15 cellular contexts compared by ENCODE assay signal in the genomic region with DNA sequence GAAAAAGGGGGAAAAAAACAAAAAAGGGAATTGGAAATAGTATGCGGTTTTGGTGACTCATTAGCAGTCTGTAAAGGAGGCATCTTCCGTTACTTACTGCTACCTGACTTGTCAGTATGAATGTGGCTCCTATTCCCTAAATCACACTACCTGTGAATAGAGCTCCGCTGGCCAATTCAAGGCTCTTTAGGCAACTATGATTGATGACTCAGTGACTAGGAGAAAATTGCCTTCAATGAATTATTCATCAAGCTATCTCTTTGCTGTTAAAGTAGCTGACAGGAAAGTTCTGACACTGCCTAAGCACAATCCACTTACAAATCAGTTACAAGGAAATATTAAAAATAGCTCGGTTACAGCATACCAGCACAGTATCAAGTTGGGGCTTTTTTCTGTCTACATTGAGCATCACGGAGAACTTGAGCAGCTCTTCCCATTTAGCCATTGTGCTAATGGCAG.
DNase-seq lines count a peak whose midpoint lies in the region; ATAC-seq, FAIRE-seq and TF ChIP-seq lines count a peak whose summit lies in the region.
"Had no signal": no experiment of that assay in that cellular context is flagged by ENCODE, and none has a peak within 500 bp of the region (broad histone marks: within the 10 kb centered on the region; RNA-seq: fewer than 3 reads in every experiment).

No MANE protein-coding gene starts in this region.

- TF ChIP-seq CTCF in OCI-LY3 (IDR thresholded peaks at IDR 0.05; ENCODE audit: low read depth, low read length), result no peak
- no peak for TF ChIP-seq CTCF in glutamatergic neuron (IDR thresholded peaks at IDR 0.05; ENCODE audit: partially characterized antibody, unreplicated experiment)
- no peak for TF ChIP-seq CTCF in D721Med (IDR thresholded peaks at IDR 0.05; ENCODE audit: insufficient read depth, missing control alignments)

- DNase-seq in GM23248 (peak; percentile 20), NCI-H1417 (lab: John Stamatoyannopoulos, UW) (peak; percentile 98 to 100 (median 99)), kidney glomerular epithelial cell (lab: John Stamatoyannopoulos, UW) (peak; percentile 6), glutamatergic neuron (no peak), G401 (ENCODE audit: low spot score) (no peak), D721Med (ENCODE audit: insufficient read length, low spot score) (no peak)
- DNase-seq: activated CD8-positive, alpha-beta T cell treated with anti-CD3 and anti-CD28 coated beads, Interleukin-2, amount 10 ng/mL, durations not matched to agents 7 days and 5 days; activated effector memory CD4-positive, alpha-beta T cell treated with anti-CD3 and anti-CD28 coated beads, Interleukin-2, amount 50 U/mL, for 16 hours; CD8-positive, alpha-beta memory T cell; MG63; trophoblast cell had no signal

- no peak overlapping the region for H3K4me3 ChIP-seq in GM23248
- peak overlapping the region; percentile 34; the same call in 1 of the 2 replicates for H3K4me3 ChIP-seq in OCI-LY3 (ENCODE audit: low read length)
- H3K4me3 ChIP-seq: MG63 had no signal

- H4K20me1 ChIP-seq in GM23248 (ENCODE audit: insufficient read depth) (no peaks in the 10 kb centered on the region), OCI-LY3 (ENCODE audit: insufficient read depth, low read length) (no peaks in the 10 kb centered on the region)

- H3K36me3 Mint-ChIP-seq in glutamatergic neuron (ENCODE audit: unreplicated experiment), result no peaks in the 10 kb centered on the region
- H3K36me3 Mint-ChIP-seq: CD8-positive, alpha-beta memory T cell had no signal

- H3K79me2 ChIP-seq in GM23248 (ENCODE audit: insufficient read depth) (no peaks in the 10 kb centered on the region), OCI-LY3 (ENCODE audit: low read length) (no peaks in the 10 kb centered on the region)

- H3K4me1 ChIP-seq in GM23248 (ENCODE audit: insufficient read depth) (no peaks in the 10 kb centered on the region), OCI-LY3 (ENCODE audit: low read length) (peaks cover 18% of the 10 kb centered on the region)

- no peak overlapping the region for H3K4me3 Mint-ChIP-seq in glutamatergic neuron (ENCODE audit: unreplicated experiment)
- H3K4me3 Mint-ChIP-seq: activated CD8-positive, alpha-beta T cell treated with anti-CD3 and anti-CD28 coated beads, Interleukin-2, amount 10 ng/mL, durations not matched to agents 7 days and 5 days; CD8-positive, alpha-beta memory T cell; central memory CD8-positive, alpha-beta T cell had no signal

- H3K4me1 Mint-ChIP-seq in glutamatergic neuron (ENCODE audit: low read depth, unreplicated experiment), result peaks cover 50% of the 10 kb centered on the region
- H3K4me1 Mint-ChIP-seq: CD8-positive, alpha-beta memory T cell; central memory CD8-positive, alpha-beta T cell had no signal

- no peaks in the 10 kb centered on the region for H3K27me3 ChIP-seq in GM23248 (replicated peaks; ENCODE audit: insufficient read depth)
- H3K27me3 ChIP-seq in OCI-LY3 (ENCODE audit: low read depth, low read length), result peaks cover 50% of the 10 kb centered on the region
- H3K27me3 ChIP-seq: MG63 had no signal

- no peaks in the 10 kb centered on the region for H3K9me3 ChIP-seq in GM23248 (ENCODE audit: low read depth)
- no peaks in the 10 kb centered on the region for H3K9me3 ChIP-seq in OCI-LY3 (ENCODE audit: insufficient read depth, low read length)
- H3K9me3 ChIP-seq: MG63 had no signal

- H3K4me2 ChIP-seq in GM23248 (ENCODE audit: unreplicated experiment) (no peak overlapping the region), OCI-LY3 (ENCODE audit: low read length) (peak overlapping the region; percentile 68)

- FAIRE-seq in D721Med (lab: Jason Lieb, UNC), result no peak

- H3K27ac Mint-ChIP-seq in glutamatergic neuron (ENCODE audit: unreplicated experiment), result no peak overlapping the region
- H3K27ac Mint-ChIP-seq: activated CD8-positive, alpha-beta T cell treated with anti-CD3 and anti-CD28 coated beads, Interleukin-2, amount 10 ng/mL, durations not matched to agents 7 days and 5 days; CD8-positive, alpha-beta memory T cell had no signal

- no peak for ATAC-seq in GM19455 (IDR thresholded peaks at IDR 0.05; ENCODE audit: unreplicated experiment)
- ATAC-seq: activated CD8-positive, alpha-beta T cell treated with anti-CD3 and anti-CD28 coated beads, Interleukin-2, amount 10 ng/mL, durations not matched to agents 7 days and 5 days had no signal

- peaks cover 5% of the 10 kb centered on the region for H3K27me3 Mint-ChIP-seq in glutamatergic neuron (ENCODE audit: unreplicated experiment)
- H3K27me3 Mint-ChIP-seq: CD8-positive, alpha-beta memory T cell; central memory CD8-positive, alpha-beta T cell had no signal

- H3K9me3 Mint-ChIP-seq in glutamatergic neuron (ENCODE audit: unreplicated experiment), result peaks cover 6% of the 10 kb centered on the region

- H3K27ac ChIP-seq in GM23248 (no peak overlapping the region), OCI-LY3 (ENCODE audit: low read length) (no peak overlapping the region)
- H3K27ac ChIP-seq: epithelial cell of prostate had no signal

- WGBS in GM23248 (ENCODE audit: low coverage in 1 of 2, low lambda C conversion rate in 2 of 2, missing lambda C conversion rate in 2 of 2), 2 experiments, result 62 to 66% methylated on average over 5 of the region's 5 CpGs

- no peak overlapping the region for H3K9ac ChIP-seq in GM23248
- H3K9ac ChIP-seq in OCI-LY3 (ENCODE audit: low read length), result no peak overlapping the region

- no peak overlapping the region for H2AFZ ChIP-seq in GM23248
- no peak overlapping the region for H2AFZ ChIP-seq in OCI-LY3 (ENCODE audit: low read depth, low read length)

- in situ Hi-C loops in GM23248 (cut with MboI) (no loop called here), G401 (cut with HindIII; ENCODE audit: low sequenced_read_pairs) (no loop called here)

- no peaks in the 10 kb centered on the region for H3F3A ChIP-seq in GM23248 (ENCODE audit: insufficient read depth)

- no peaks in the 10 kb centered on the region for H3K36me3 ChIP-seq in GM23248 (ENCODE audit: low read depth)
- no peaks in the 10 kb centered on the region for H3K36me3 ChIP-seq in OCI-LY3 (replicated peaks; ENCODE audit: low read depth, low read length)
- H3K36me3 ChIP-seq: MG63 had no signal

- H3K9me2 ChIP-seq in GM23248 (ENCODE audit: insufficient read depth), result no peaks in the 10 kb centered on the region

Comparison
In these comparisons a context has a peak if more than half of its experiments do, and no peak if none do; other contexts are left out.
1. DNase-seq: peak in GM23248 (single experiment), NCI-H1417 (3 of 3) and kidney glomerular epithelial cell (single experiment); none in glutamatergic neuron (single experiment), G401 (single experiment) and D721Med (single experiment).